In the genomic region with DNA sequence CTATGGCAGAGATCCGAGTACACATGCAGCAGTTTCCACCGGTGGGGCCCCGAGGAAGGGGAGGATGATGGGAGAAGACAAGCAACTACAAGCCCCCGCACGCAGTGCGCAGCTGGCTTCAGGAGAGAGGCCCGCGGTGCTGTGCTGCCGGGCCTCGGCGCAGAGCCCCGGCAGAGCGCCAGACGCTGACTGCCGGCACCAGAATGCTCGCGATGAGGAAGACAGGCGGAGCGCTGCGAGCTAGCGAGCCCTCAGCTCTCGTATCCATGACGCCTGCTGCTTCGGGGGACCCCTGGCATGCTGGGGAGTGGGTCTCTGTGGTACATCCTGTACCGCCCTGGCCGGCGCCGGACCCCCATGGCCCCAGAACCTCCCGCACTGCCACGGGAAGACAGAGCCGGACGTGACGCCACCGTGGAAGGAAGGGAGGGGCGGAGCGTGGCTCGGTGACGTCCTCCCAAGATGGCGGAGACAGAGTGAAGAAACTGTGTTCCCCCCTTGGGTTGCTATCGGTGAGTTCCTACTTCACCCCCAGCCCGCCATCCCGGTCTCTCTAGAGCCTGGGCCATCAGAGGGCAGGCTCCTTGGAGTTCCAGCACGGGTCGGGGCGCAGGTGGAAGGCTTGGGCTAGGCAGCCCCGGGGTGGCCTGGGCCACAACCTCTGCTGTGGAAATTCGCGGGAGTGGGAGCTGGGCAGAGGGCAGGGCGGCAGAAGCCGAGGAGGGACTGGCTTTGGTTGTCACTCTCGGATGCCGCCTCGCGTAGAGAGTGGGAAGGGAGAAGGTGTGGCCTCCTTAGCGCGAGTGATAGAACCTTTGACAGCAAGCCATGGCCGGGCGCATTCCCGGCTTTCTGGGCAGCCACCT, we compare ENCODE assay signal across 8 cellular contexts. TPM values are rescaled to one million over a fixed set of nuclear protein-coding genes. Genes with fewer than 3 reads are reported as not detected.
DNase-seq lines count a peak whose midpoint lies in the region; ATAC-seq and TF ChIP-seq lines count a peak whose summit lies in the region.

A gene (plus strand): TSS at position 446 of the 866 bp plus-strand sequence. CDS start 900 bp downstream, outside the sequence.

- peak within 1 kb of the TSS; percentile 94 for H3K4me3 ChIP-seq in HUES48 (ENCODE audit: low read depth, low read length)
- peak within 1 kb of the TSS; percentile 71 for H3K4me3 ChIP-seq in OCI-LY1 (ENCODE audit: low read depth, low read length, poor library complexity, severe bottlenecking)
- H3K4me3 ChIP-seq in epithelial cell of esophagus (ENCODE audit: low read length), result peak within 1 kb of the TSS; percentile 94
- peak within 1 kb of the TSS; percentile 67 for H3K4me3 ChIP-seq in mononuclear cell (ENCODE audit: low read length)

- H3K36me3 ChIP-seq in HUES48 (ENCODE audit: control insufficient read depth, insufficient read depth, low read length) (peaks cover 37% of the 10 kb centered on the region), OCI-LY1 (ENCODE audit: insufficient read depth, low read length) (peaks cover 40% of the 10 kb centered on the region)

- peak within 1 kb of the TSS; percentile 82 for H3K4me2 ChIP-seq in OCI-LY1 (ENCODE audit: low read length)

- H3K4me1 ChIP-seq in HUES48 (ENCODE audit: control insufficient read depth, insufficient read depth, low read length), result peaks cover 23% of the 10 kb centered on the region
- H3K4me1 ChIP-seq in OCI-LY1 (ENCODE audit: insufficient read depth, low read length, severe bottlenecking), result peaks cover 27% of the 10 kb centered on the region
- peaks cover 19% of the 10 kb centered on the region for H3K4me1 ChIP-seq in mononuclear cell (ENCODE audit: insufficient read depth, low read length)

- H3K9me2 ChIP-seq in OCI-LY1 (ENCODE audit: low read depth, low read length), result no peaks in the 10 kb centered on the region

- no peaks in the 10 kb centered on the region for H4K20me1 ChIP-seq in OCI-LY1 (ENCODE audit: insufficient read depth, low read length)

- H3K27ac ChIP-seq in HUES48 (ENCODE audit: low read depth, low read length) (peak within 1 kb of the TSS; percentile 99), OCI-LY1 (ENCODE audit: low read depth, low read length, poor library complexity, severe bottlenecking) (peak within 1 kb of the TSS; percentile 95)

- peak; percentile 82 for ATAC-seq in GM21381 (IDR thresholded peaks at IDR 0.05; ENCODE audit: unreplicated experiment)

- TF ChIP-seq CTCF in Calu3 (IDR thresholded peaks at IDR 0.05; ENCODE audit: unreplicated experiment), result no peak
- no peak; the same call in 1 of the 2 replicates for TF ChIP-seq CTCF in OCI-LY1 (IDR thresholded peaks at IDR 0.05; ENCODE audit: low read length)
- peak; percentile 21 for TF ChIP-seq CTCF in epithelial cell of esophagus (IDR thresholded peaks at IDR 0.05; ENCODE audit: insufficient read depth, low read depth, low read length, missing control alignments)

- H3K27me3 ChIP-seq in HUES48 (ENCODE audit: control insufficient read depth, insufficient read depth, low read length) (no peaks in the 10 kb centered on the region), OCI-LY1 (ENCODE audit: insufficient read depth, low read length) (no peaks in the 10 kb centered on the region), mononuclear cell (ENCODE audit: insufficient read depth, low read length) (no peaks in the 10 kb centered on the region)

- intact Hi-C loops in Calu3 (cut with micrococcal nuclease; ENCODE audit: unreplicated experiment), result loop anchor here (5.0 kb wide), 2 partner anchors 99 to 274 kb away; no protein-coding TSS in a partner anchor

- H3K9ac ChIP-seq in HUES48 (ENCODE audit: low read depth, low read length) (peak within 1 kb of the TSS; percentile 94), OCI-LY1 (ENCODE audit: low read length) (peak within 1 kb of the TSS; percentile 82)

- no peaks in the 10 kb centered on the region for H3K9me3 ChIP-seq in HUES48 (ENCODE audit: control insufficient read depth, insufficient read depth, low read length)
- H3K9me3 ChIP-seq in OCI-LY1 (ENCODE audit: low read length), result no peaks in the 10 kb centered on the region
- no peaks in the 10 kb centered on the region for H3K9me3 ChIP-seq in mononuclear cell (ENCODE audit: low read depth, low read length)

- no peak within 1 kb of the TSS for H2AFZ ChIP-seq in OCI-LY1 (ENCODE audit: low read length)

- peak; percentile 97 for DNase-seq in Calu3
- peak; percentile 93 for DNase-seq in activated CD8-positive, alpha-beta memory T cell treated with anti-CD3 and anti-CD28 coated beads, Interleukin-2, amount 50 U/mL, for 48 hours
- peak; percentile 93 for DNase-seq in epithelial cell of esophagus (ENCODE audit: low read depth)
- DNase-seq in stimulated activated CD8-positive, alpha-beta memory T cell treated with anti-CD3 and anti-CD28 coated beads, Interleukin-4, amount 100 ng/mL, for 24 hours (ENCODE audit: low read depth), result peak; percentile 89

- H3K4me3 Mint-ChIP-seq in Calu3 (ENCODE audit: low read depth, unreplicated experiment), result peak within 1 kb of the TSS; percentile 96

- H3K27me3 Mint-ChIP-seq in Calu3 (ENCODE audit: unreplicated experiment), result no peaks in the 10 kb centered on the region

- H3K27ac Mint-ChIP-seq in Calu3 (ENCODE audit: unreplicated experiment), result peak within 1 kb of the TSS; percentile 97

- peaks cover 70% of the 10 kb centered on the region for H3K36me3 Mint-ChIP-seq in Calu3 (ENCODE audit: insufficient read depth, unreplicated experiment)

- CTCF ChIA-PET in Calu3 (lab: Charles Lee), result interaction anchor here (0.6 to 1.2 kb wide), 2 partner anchors 104 to 202 kb away, joined by 3 to 4 read pairs; no protein-coding TSS in a partner anchor

- BruUV-seq in Calu3 (replicated peaks; lab: Mats Ljungman, UMichigan), result no TSS peak

- H3F3A ChIP-seq in OCI-LY1 (ENCODE audit: insufficient read depth, low read length), result peaks cover 19% of the 10 kb centered on the region

- H3K79me2 ChIP-seq in OCI-LY1 (ENCODE audit: insufficient read depth, low read length), result peaks cover 28% of the 10 kb centered on the region

- H3K9me3 Mint-ChIP-seq in Calu3 (ENCODE audit: low read depth, unreplicated experiment), result no peaks in the 10 kb centered on the region

- peaks cover 17% of the 10 kb centered on the region for H3K4me1 Mint-ChIP-seq in Calu3 (ENCODE audit: low read depth, unreplicated experiment)

RNA-seq across cellular contexts. Expression of the gene that starts here (rescaled TPM):
- total RNA-seq in Calu3 (2022), result 19.9 and 22.9 TPM in 2 replicates
- total RNA-seq in mononuclear cell, result 36.6 TPM

Comparison
In these comparisons a context has a peak if more than half of its experiments do, and no peak if none do; other contexts are left out.
1. Peak in every context shown above with its lines: DNase-seq, ATAC-seq, H3K4me3 ChIP-seq and H3K27ac ChIP-seq.